Comparison of ENCODE assay signal across 1 cellular context in the genomic region with DNA sequence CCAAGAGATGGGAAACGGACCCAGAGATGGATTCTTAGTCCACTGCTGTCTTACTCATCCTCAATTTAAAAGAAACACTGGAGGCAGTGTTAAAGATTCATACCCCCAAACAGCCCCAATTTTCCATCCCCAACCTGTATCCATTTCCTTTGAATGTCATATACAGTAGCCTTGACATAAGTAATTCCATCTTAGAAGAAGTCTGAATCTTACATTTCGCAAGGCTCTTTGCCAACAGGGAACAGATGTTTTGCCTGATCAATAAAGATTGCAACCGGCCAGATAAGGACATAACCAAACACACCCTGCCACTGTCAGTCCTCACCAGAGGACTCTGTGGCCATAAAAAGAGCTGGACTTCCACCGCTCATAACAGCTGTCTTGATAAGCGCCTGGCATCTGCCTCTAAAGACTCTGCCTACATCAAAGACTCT.
TF ChIP-seq lines count a peak whose summit lies in the region.

No MANE protein-coding gene starts in this region.

TF ChIP-seq in liver, 16 proteins besides CTCF, POLR2A, EP300 and RAD21 (continued from another document):
- TF ChIP-seq, protein P1, sequence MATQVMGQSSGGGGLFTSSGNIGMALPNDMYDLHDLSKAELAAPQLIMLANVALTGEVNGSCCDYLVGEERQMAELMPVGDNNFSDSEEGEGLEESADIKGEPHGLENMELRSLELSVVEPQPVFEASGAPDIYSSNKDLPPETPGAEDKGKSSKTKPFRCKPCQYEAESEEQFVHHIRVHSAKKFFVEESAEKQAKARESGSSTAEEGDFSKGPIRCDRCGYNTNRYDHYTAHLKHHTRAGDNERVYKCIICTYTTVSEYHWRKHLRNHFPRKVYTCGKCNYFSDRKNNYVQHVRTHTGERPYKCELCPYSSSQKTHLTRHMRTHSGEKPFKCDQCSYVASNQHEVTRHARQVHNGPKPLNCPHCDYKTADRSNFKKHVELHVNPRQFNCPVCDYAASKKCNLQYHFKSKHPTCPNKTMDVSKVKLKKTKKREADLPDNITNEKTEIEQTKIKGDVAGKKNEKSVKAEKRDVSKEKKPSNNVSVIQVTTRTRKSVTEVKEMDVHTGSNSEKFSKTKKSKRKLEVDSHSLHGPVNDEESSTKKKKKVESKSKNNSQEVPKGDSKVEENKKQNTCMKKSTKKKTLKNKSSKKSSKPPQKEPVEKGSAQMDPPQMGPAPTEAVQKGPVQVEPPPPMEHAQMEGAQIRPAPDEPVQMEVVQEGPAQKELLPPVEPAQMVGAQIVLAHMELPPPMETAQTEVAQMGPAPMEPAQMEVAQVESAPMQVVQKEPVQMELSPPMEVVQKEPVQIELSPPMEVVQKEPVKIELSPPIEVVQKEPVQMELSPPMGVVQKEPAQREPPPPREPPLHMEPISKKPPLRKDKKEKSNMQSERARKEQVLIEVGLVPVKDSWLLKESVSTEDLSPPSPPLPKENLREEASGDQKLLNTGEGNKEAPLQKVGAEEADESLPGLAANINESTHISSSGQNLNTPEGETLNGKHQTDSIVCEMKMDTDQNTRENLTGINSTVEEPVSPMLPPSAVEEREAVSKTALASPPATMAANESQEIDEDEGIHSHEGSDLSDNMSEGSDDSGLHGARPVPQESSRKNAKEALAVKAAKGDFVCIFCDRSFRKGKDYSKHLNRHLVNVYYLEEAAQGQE (IDR thresholded peaks at IDR 0.05): peak; percentile 34
- TF ChIP-seq JUND (IDR thresholded peaks at IDR 0.05) (peak in 1 of 2 donors; percentile 12), TAF1 (conservative IDR thresholded peaks at IDR 0.05) (no peak), YY1 (IDR thresholded peaks at IDR 0.05) (peak; percentile 37), HNF4G (IDR thresholded peaks at IDR 0.05) (no peak)
